ENCODE assay signal across 21 cellular contexts in genomic region chr15:85282504-85283115, GRCh38.
DNase-seq lines count a peak whose midpoint lies in the region; ATAC-seq, FAIRE-seq and TF ChIP-seq lines count a peak whose summit lies in the region.
"Had no signal": no experiment of that assay in that cellular context is flagged by ENCODE, and none has a peak within 500 bp of the region (broad histone marks: within the 10 kb centered on the region; RNA-seq: fewer than 3 reads in every experiment).

No MANE protein-coding gene starts in this region.

- POLR2A ChIA-PET in activated CD8-positive, alpha-beta T cell treated with anti-CD3 and anti-CD28 coated beads for 36 hours (lab: Charles Lee) = interaction anchor here (0.6 kb wide), 1 partner anchor 415 kb away, joined by 3 read pairs; no protein-coding TSS in a partner anchor

- no peaks in the 10 kb centered on the region for H3K36me3 ChIP-seq in colonic mucosa
- H3K36me3 ChIP-seq: ovary, SJCRH30, uterus had no signal

- peak; percentile 96 for FAIRE-seq in islet of Langerhans (lab: Jason Lieb, UNC)
- FAIRE-seq: GM18507 had no signal

- no peak for ATAC-seq in activated CD8-positive, alpha-beta T cell treated with anti-CD3 and anti-CD28 coated beads for 36 hours
- no peak for ATAC-seq in GM21367 (IDR thresholded peaks at IDR 0.05; ENCODE audit: unreplicated experiment)
- no peak for ATAC-seq in HG02885 (IDR thresholded peaks at IDR 0.05; ENCODE audit: poor library complexity, unreplicated experiment)

- H3K9me3 Mint-ChIP-seq in activated CD8-positive, alpha-beta T cell treated with anti-CD3 and anti-CD28 coated beads for 36 hours = no peaks in the 10 kb centered on the region

- DNase-seq in AG08395 (ENCODE audit: low spot score) (peak; percentile 75), HS-5 (ENCODE audit: low read depth) (peak; percentile 29), astrocyte of the hippocampus (ENCODE audit: low read depth, low spot score) (peak; percentile 86), colonic mucosa (no peak)
- no peak for DNase-seq in activated CD8-positive, alpha-beta T cell treated with anti-CD3 and anti-CD28 coated beads for 36 hours
- DNase-seq: activated CD4-positive, alpha-beta T cell treated with anti-CD3 and anti-CD28 coated beads for 1 hour; activated T-cell treated with anti-CD3 and anti-CD28 coated beads, Interleukin-2, amount 50 U/mL, for 48 hours; amygdala; effector CD8-positive, alpha-beta T cell; KBM-7; midbrain; NCI-H187; NCI-H82; ovary; SJCRH30; uterus had no signal

- peaks cover 4% of the 10 kb centered on the region for H3K4me1 Mint-ChIP-seq in activated CD8-positive, alpha-beta T cell treated with anti-CD3 and anti-CD28 coated beads for 36 hours (ENCODE audit: low read depth)

- H3K9me3 ChIP-seq in colonic mucosa = no peaks in the 10 kb centered on the region
- H3K9me3 ChIP-seq: ovary, SJCRH30, uterus had no signal

- TF ChIP-seq CTCF in activated CD8-positive, alpha-beta T cell treated with anti-CD3 and anti-CD28 coated beads for 36 hours (IDR thresholded peaks at IDR 0.05) = no peak
- TF ChIP-seq CTCF in colonic mucosa (IDR thresholded peaks at IDR 0.05) = no peak

- no peaks in the 10 kb centered on the region for H3K36me3 Mint-ChIP-seq in activated CD8-positive, alpha-beta T cell treated with anti-CD3 and anti-CD28 coated beads for 36 hours (ENCODE audit: low read depth)

- H3K27ac ChIP-seq in colonic mucosa = no peak overlapping the region
- H3K27ac ChIP-seq: ovary, SJCRH30, uterus had no signal

- CTCF ChIA-PET in activated CD8-positive, alpha-beta T cell treated with anti-CD3 and anti-CD28 coated beads for 36 hours (lab: Charles Lee) = no interaction called here

- intact Hi-C loops in activated CD8-positive, alpha-beta T cell treated with anti-CD3 and anti-CD28 coated beads for 36 hours (cut with micrococcal nuclease) = no loop called here
- intact Hi-C loops in colonic mucosa (cut with DNase I) = no loop called here

- H3K4me1 ChIP-seq in colonic mucosa = no peaks in the 10 kb centered on the region
- H3K4me1 ChIP-seq: SJCRH30, uterus had no signal

- no peak overlapping the region for H3K4me3 ChIP-seq in colonic mucosa
- H3K4me3 ChIP-seq: ovary, SJCRH30, uterus had no signal

- H3K27ac Mint-ChIP-seq in activated CD8-positive, alpha-beta T cell treated with anti-CD3 and anti-CD28 coated beads for 36 hours = no peak overlapping the region
- H3K27ac Mint-ChIP-seq: B cell had no signal

- no peak overlapping the region for H3K9ac ChIP-seq in colonic mucosa (ENCODE audit: low read depth in 2 of 2, low read length in 2 of 2)

- H3K27me3 ChIP-seq in colonic mucosa = no peaks in the 10 kb centered on the region
- H3K27me3 ChIP-seq: ovary, SJCRH30, uterus had no signal

- no peak overlapping the region for H3K4me3 Mint-ChIP-seq in activated CD8-positive, alpha-beta T cell treated with anti-CD3 and anti-CD28 coated beads for 36 hours
- H3K4me3 Mint-ChIP-seq: B cell had no signal

- no peaks in the 10 kb centered on the region for H3K27me3 Mint-ChIP-seq in activated CD8-positive, alpha-beta T cell treated with anti-CD3 and anti-CD28 coated beads for 36 hours
- H3K27me3 Mint-ChIP-seq: B cell had no signal

Comparison
In these comparisons a context has a peak if more than half of its experiments do, and no peak if none do; other contexts are left out.
1. DNase-seq: peak in AG08395 (single experiment), HS-5 (single experiment) and astrocyte of the hippocampus (single experiment); none in activated CD8-positive, alpha-beta T cell treated with anti-CD3 and anti-CD28 coated beads for 36 hours (single experiment) and colonic mucosa (single experiment).